In genomic region chr6:42050011-42050896, GRCh38 we compare ENCODE assay signal across 1 cellular context.
TF ChIP-seq lines count a peak whose summit lies in the region.

Gene TAF8 (plus strand): TSS chr6:42050524. CDS start chr6:42050542, 18 bp downstream.

TF ChIP-seq in HepG2, 621 proteins besides CTCF, POLR2A, EP300 and RAD21 (continued from another document and continues in another):
- TF ChIP-seq THAP9 (CRISPR knock-in tag; IDR thresholded peaks at IDR 0.05; ENCODE audit: borderline replicate concordance) (peak; percentile 80; the same call in 1 of the 2 replicates), TP53 (CRISPR knock-in tag; conservative IDR thresholded peaks at IDR 0.05) (peak; percentile 87; the same call in 1 of the 2 replicates), TCF12 (IDR thresholded peaks at IDR 0.05) (no peak), TCF12 (CRISPR knock-in tag; IDR thresholded peaks at IDR 0.05) (peak; percentile 89; the same call in 1 of the 2 replicates), AKNA (CRISPR knock-in tag; IDR thresholded peaks at IDR 0.05; ENCODE audit: borderline replicate concordance) (no peak; the same call in 1 of the 2 replicates), ZSCAN5A (CRISPR knock-in tag; IDR thresholded peaks at IDR 0.05; ENCODE audit: borderline replicate concordance) (peak; percentile 74; the same call in 1 of the 2 replicates), HCFC1 (IDR thresholded peaks at IDR 0.05; ENCODE audit: low read depth, low read length) (peak; percentile 81), DPF2 (CRISPR knock-in tag; IDR thresholded peaks at IDR 0.05; ENCODE audit: borderline replicate concordance, low read depth) (no peak), ZNF629 (CRISPR knock-in tag; conservative IDR thresholded peaks at IDR 0.05) (no peak), KMT2B (CRISPR knock-in tag; IDR thresholded peaks at IDR 0.05) (peak; percentile 87), MAX (IDR thresholded peaks at IDR 0.05) (peak; percentile 87), ZNF143 (CRISPR knock-in tag; IDR thresholded peaks at IDR 0.05) (peak; percentile 91), HDAC1 (CRISPR knock-in tag; IDR thresholded peaks at IDR 0.05) (peak; percentile 72), IKZF1 (IDR thresholded peaks at IDR 0.05) (no peak), DMTF1 (CRISPR knock-in tag; IDR thresholded peaks at IDR 0.05) (0 out of 2 replicates have a peak, but pooled peaks have one; percentile 19), NFRKB (IDR thresholded peaks at IDR 0.05) (peak; percentile 93), ZBTB20 (CRISPR knock-in tag; IDR thresholded peaks at IDR 0.05; ENCODE audit: borderline replicate concordance, low read depth) (peak; percentile 49; the same call in 1 of the 2 replicates), TSC22D2 (CRISPR knock-in tag; IDR thresholded peaks at IDR 0.05; ENCODE audit: borderline replicate concordance) (no peak), GTF3A (CRISPR knock-in tag; conservative IDR thresholded peaks at IDR 0.05) (peak; percentile 88; the same call in 1 of the 2 replicates), ZNF556 (CRISPR knock-in tag; IDR thresholded peaks at IDR 0.05; ENCODE audit: borderline replicate concordance) (peak; percentile 93; the same call in 1 of the 2 replicates), MYC (CRISPR knock-in tag; IDR thresholded peaks at IDR 0.05; ENCODE audit: borderline replicate concordance) (peak; percentile 91), ZNF879 (CRISPR knock-in tag; IDR thresholded peaks at IDR 0.05) (0 out of 2 replicates have a peak, but pooled peaks have one; percentile 85), MAFG (CRISPR knock-in tag; IDR thresholded peaks at IDR 0.05) (no peak), ZNF20 (CRISPR knock-in tag; IDR thresholded peaks at IDR 0.05) (no peak), ZBTB7B (CRISPR knock-in tag; IDR thresholded peaks at IDR 0.05) (no peak), MTA1 (CRISPR knock-in tag; IDR thresholded peaks at IDR 0.05; ENCODE audit: borderline replicate concordance) (peak; percentile 80; the same call in 1 of the 2 replicates), NFKBIZ (CRISPR knock-in tag; IDR thresholded peaks at IDR 0.05) (no peak), ZIK1 (CRISPR knock-in tag; IDR thresholded peaks at IDR 0.05; ENCODE audit: borderline replicate concordance, low read depth) (peak; percentile 87; the same call in 1 of the 2 replicates), BRD4 (CRISPR knock-in tag; IDR thresholded peaks at IDR 0.05) (peak; percentile 90), ZBTB38 (CRISPR knock-in tag; IDR thresholded peaks at IDR 0.05) (peak; percentile 91), SNRNP70 (IDR thresholded peaks at IDR 0.05; ENCODE audit: low read depth, low read length) (no peak), TEF (CRISPR knock-in tag; IDR thresholded peaks at IDR 0.05) (no peak), ZNF782 (CRISPR knock-in tag; IDR thresholded peaks at IDR 0.05; ENCODE audit: borderline replicate concordance) (peak; percentile 87; the same call in 1 of the 2 replicates), ZNF672 (CRISPR knock-in tag; IDR thresholded peaks at IDR 0.05) (no peak), KDM3A (CRISPR knock-in tag; IDR thresholded peaks at IDR 0.05; ENCODE audit: low read depth) (peak; percentile 87), MXD4 (CRISPR knock-in tag; IDR thresholded peaks at IDR 0.05) (no peak), ARID5B (CRISPR knock-in tag; IDR thresholded peaks at IDR 0.05) (peak; percentile 38; the same call in 1 of the 2 replicates), ZSCAN12 (CRISPR knock-in tag; IDR thresholded peaks at IDR 0.05) (peak; percentile 84), SATB2 (CRISPR knock-in tag; IDR thresholded peaks at IDR 0.05) (peak; percentile 93; the same call in 1 of the 2 replicates), ZNF326 (CRISPR knock-in tag; IDR thresholded peaks at IDR 0.05; ENCODE audit: borderline replicate concordance) (no peak), TFE3 (CRISPR knock-in tag; IDR thresholded peaks at IDR 0.05) (peak; percentile 66; the same call in 1 of the 2 replicates), ZNF770 (CRISPR knock-in tag; IDR thresholded peaks at IDR 0.05) (peak; percentile 98)
